In the genomic region with DNA sequence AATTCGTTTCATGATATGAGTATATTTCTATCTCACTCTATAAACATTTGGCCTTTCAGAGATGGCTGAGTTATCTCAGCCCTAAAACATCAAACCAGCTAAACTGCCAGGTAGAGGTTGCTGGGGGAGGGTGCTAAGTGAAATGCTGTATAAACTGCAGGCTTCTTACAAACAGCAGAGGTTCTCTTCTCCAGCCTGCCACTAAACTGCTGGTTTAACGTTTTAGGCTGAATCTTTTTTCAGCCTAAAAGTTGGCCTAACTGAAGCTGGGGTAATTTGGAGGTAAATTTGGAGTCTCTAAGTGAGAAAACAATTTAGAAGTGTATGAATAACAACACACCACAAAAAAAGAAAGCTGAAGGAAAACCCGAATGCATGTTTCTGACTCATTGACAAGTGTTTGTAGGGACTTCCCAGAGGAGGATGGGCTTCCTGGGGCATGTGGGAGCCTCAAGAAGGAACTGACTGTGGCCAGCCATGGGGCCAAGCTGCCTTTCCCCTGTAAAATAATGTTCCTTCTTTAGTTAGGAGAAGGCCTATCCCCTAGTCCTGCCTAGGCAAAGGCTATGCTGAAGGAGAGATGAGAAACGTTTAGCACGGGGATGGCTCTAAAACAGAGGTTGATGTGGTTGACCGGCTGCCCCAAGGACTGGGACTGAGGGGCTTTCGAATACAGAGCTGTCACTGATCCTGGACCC, we compare ENCODE assay signal across 8 cellular contexts. TPM values are rescaled to one million over a fixed set of nuclear protein-coding genes. Genes with fewer than 3 reads are reported as not detected.
A peak's percentile ranks its signal among the peaks of the same experiment; 100 is the strongest.
DNase-seq lines count a peak whose midpoint lies in the region; ATAC-seq and TF ChIP-seq lines count a peak whose summit lies in the region.

No MANE protein-coding gene starts in this region.

- H3K79me2 ChIP-seq in PC-9 (ENCODE audit: low read depth) = no peaks in the 10 kb centered on the region
- no peaks in the 10 kb centered on the region for H3K79me2 ChIP-seq in mammary epithelial cell (ENCODE audit: insufficient read depth, low read length)

- no peaks in the 10 kb centered on the region for H3K36me3 ChIP-seq in GM06990 (ENCODE audit: control insufficient read depth, insufficient read depth, low read length)
- no peaks in the 10 kb centered on the region for H3K36me3 ChIP-seq in PC-9 (ENCODE audit: low read depth)
- H3K36me3 ChIP-seq in mammary epithelial cell (ENCODE audit: insufficient read depth, low read length) = no peaks in the 10 kb centered on the region
- H3K36me3 ChIP-seq in heart left ventricle = no peaks in the 10 kb centered on the region

- POLR2A ChIA-PET in PC-9 (lab: Charles Lee; ENCODE audit: unreplicated experiment) = no interaction called here

- no peaks in the 10 kb centered on the region for H3K9me2 ChIP-seq in PC-9 (ENCODE audit: insufficient read depth)

- H3K9ac ChIP-seq in mammary epithelial cell (ENCODE audit: insufficient read depth, low read length) = no peak overlapping the region

- no peak for ATAC-seq in heart left ventricle
- ATAC-seq in left lobe of liver = no peak

- H3K27ac ChIP-seq in PC-9 (no peak overlapping the region), mammary epithelial cell (ENCODE audit: insufficient read depth, low read depth, low read length) (peak overlapping the region; percentile 20), heart left ventricle (peak overlapping the region in 1 of 12 donors; percentile 81)

- TF ChIP-seq POLR2A in heart left ventricle (IDR thresholded peaks at IDR 0.05) = no peak

- CTCF ChIA-PET in PC-9 (lab: Charles Lee) (interaction anchor here (0.6 kb wide), 1 partner anchor 422 kb away, joined by 3 read pairs; no protein-coding TSS in a partner anchor), mammary epithelial cell (lab: Charles Lee; ENCODE audit: low non-redundant PET) (no interaction called here)

- H3K4me1 ChIP-seq in PC-9 (replicated peaks; ENCODE audit: insufficient read depth) = no peaks in the 10 kb centered on the region
- H3K4me1 ChIP-seq in mammary epithelial cell (ENCODE audit: insufficient read depth, low read length) = peaks cover 30% of the 10 kb centered on the region
- peaks cover 0 to 37% (median 0%) of the 10 kb centered on the region in 12 donors for H3K4me1 ChIP-seq in heart left ventricle

- H2AFZ ChIP-seq in PC-9 (peak overlapping the region; percentile 61), mammary epithelial cell (ENCODE audit: low read depth, low read length) (peak overlapping the region; percentile 67)

- H3K27me3 ChIP-seq in GM06990 (replicated peaks; ENCODE audit: control insufficient read depth, insufficient read depth, low read length) (no peaks in the 10 kb centered on the region), PC-9 (ENCODE audit: insufficient read depth, low read depth) (no peaks in the 10 kb centered on the region), mammary epithelial cell (ENCODE audit: insufficient read depth, low read length) (no peaks in the 10 kb centered on the region), heart left ventricle (no peaks in the 10 kb centered on the region)

- TF ChIP-seq CTCF in GM06990 (IDR thresholded peaks at IDR 0.05; ENCODE audit: insufficient read depth, low read length, poor library complexity, severe bottlenecking) = no peak
- TF ChIP-seq CTCF in PC-9 (conservative IDR thresholded peaks at IDR 0.05) = no peak
- no peak for TF ChIP-seq CTCF in mammary epithelial cell (conservative IDR thresholded peaks at IDR 0.05 in 1 of 2, IDR thresholded peaks at IDR 0.05 in 1 of 2; ENCODE audit: extremely low read depth in 1 of 2, insufficient read depth in 1 of 2, low read depth in 1 of 2, low read length in 2 of 2)
- no peak for TF ChIP-seq CTCF in heart left ventricle (IDR thresholded peaks at IDR 0.05)

- in situ Hi-C loops in mammary epithelial cell (cut with MboI; ENCODE audit: low sequenced_read_pairs in 2 of 2) = no loop called here

- DNase-seq in GM06990 (ENCODE audit: extremely low read depth, insufficient read length) (peak; percentile 38), HCEC 1CT (peak; percentile 79), PC-9 (no peak), mammary epithelial cell (peak; percentile 81), heart left ventricle (no peak), NCI-H1436 treated with DMSO at 0.1 percent for 48 hours (lab: John Stamatoyannopoulos, UW) (no peak), left lobe of liver (ENCODE audit: low spot score) (no peak)
- peak; percentile 54 for DNase-seq in stimulated activated CD4-positive, alpha-beta T cell treated with anti-CD3 and anti-CD28 coated beads, Interleukin-4, amount 100 ng/mL, for 1 hour

- BruUV-seq in PC-9 (replicated peaks; lab: Mats Ljungman, UMichigan) (no TSS peak), mammary epithelial cell (replicated peaks; lab: Mats Ljungman, UMichigan) (no TSS peak)

- WGBS in mammary epithelial cell (ENCODE audit: low coverage, missing lambda C conversion rate) = 64% methylated on average over 7 of the region's 7 CpGs
- 80 to 83% (median 81%) methylated on average over 7 of the region's 7 CpGs for WGBS in heart left ventricle, 4 donors

- H4K20me1 ChIP-seq in PC-9 (ENCODE audit: insufficient read depth) (no peaks in the 10 kb centered on the region), mammary epithelial cell (ENCODE audit: insufficient read depth, low read length) (no peaks in the 10 kb centered on the region)

- dilution Hi-C loops in mammary epithelial cell (cut with HindIII; ENCODE audit: low sequenced_read_pairs) = no loop called here

- no peak overlapping the region for H3K4me3 ChIP-seq in GM06990 (replicated peaks; ENCODE audit: low read depth, low read length)
- no peak overlapping the region for H3K4me3 ChIP-seq in PC-9
- H3K4me3 ChIP-seq in mammary epithelial cell (replicated peaks in 1 of 3; ENCODE audit: insufficient read depth in 1 of 3, low read depth in 2 of 3, low read length in 3 of 3) = no peak overlapping the region
- H3K4me3 ChIP-seq in heart left ventricle = no peak overlapping the region

- 0 out of 2 replicates have a peak overlapping the region, but pooled peaks have one; percentile 36 for H3K4me2 ChIP-seq in PC-9
- peak overlapping the region; percentile 28 for H3K4me2 ChIP-seq in mammary epithelial cell (ENCODE audit: insufficient read depth, low read depth, low read length)

- H3K9me3 ChIP-seq in PC-9 (ENCODE audit: insufficient read depth, low read depth) (no peaks in the 10 kb centered on the region), mammary epithelial cell (replicated peaks; ENCODE audit: insufficient read depth, low read length) (no peaks in the 10 kb centered on the region), heart left ventricle (no peaks in the 10 kb centered on the region)

- no peaks in the 10 kb centered on the region for H3F3A ChIP-seq in PC-9 (ENCODE audit: insufficient read depth, low read depth)

- intact Hi-C loops in PC-9 (cut with micrococcal nuclease; ENCODE audit: unreplicated experiment) = no loop called here
- intact Hi-C loops in mammary epithelial cell (cut with micrococcal nuclease) = no loop called here
- intact Hi-C loops in heart left ventricle (cut with DNase I) = no loop called here

RNA-seq across cellular contexts. Expression of a gene that starts 44.3 kb away (rescaled TPM):
- 0.08 and 0.13 TPM in 2 replicates for total RNA-seq in PC-9 (2021)
- total RNA-seq in mammary epithelial cell = under 1 TPM; under 0.01 to 0.94 TPM
- polyA plus RNA-seq in mammary epithelial cell = 0.12 TPM
- not detected for polyA minus RNA-seq in mammary epithelial cell
- total RNA-seq in heart left ventricle = 1 to 10 TPM in 1 of 9 donors, under 1 TPM in 7, not detected in 1; 0.10 to 5.7 (median 0.22) TPM
- under 1 TPM; 0.04 TPM for polyA plus RNA-seq in heart left ventricle
- 0.10 TPM for total RNA-seq in left lobe of liver

Comparison
In these comparisons a context has a peak if more than half of its experiments do, and no peak if none do; other contexts are left out.
1. DNase-seq: peak in GM06990 (single experiment), HCEC 1CT (single experiment), mammary epithelial cell (single experiment) and stimulated activated CD4-positive, alpha-beta T cell treated with anti-CD3 and anti-CD28 coated beads, Interleukin-4, amount 100 ng/mL, for 1 hour (single experiment); none in PC-9 (0 of 2), heart left ventricle (0 of 5), NCI-H1436 treated with DMSO at 0.1 percent for 48 hours (single experiment) and left lobe of liver (single experiment).